In genomic region chr2:112960230-112960825, GRCh38 we compare ENCODE assay signal across 1 cellular context.
TF ChIP-seq lines count a peak whose summit lies in the region.

No MANE protein-coding gene starts in this region.

TF ChIP-seq in GM23338, 12 proteins besides CTCF, POLR2A, EP300 and RAD21 (continued from another document):
- TF ChIP-seq NANOG (IDR thresholded peaks at IDR 0.05; ENCODE audit: borderline replicate concordance) (no peak), ZNF331 (CRISPR knock-in tag; IDR thresholded peaks at IDR 0.05; ENCODE audit: low read depth) (no peak), CREB1 (CRISPR knock-in tag; IDR thresholded peaks at IDR 0.05; ENCODE audit: low read depth) (no peak), POLR2AphosphoS5 (IDR thresholded peaks at IDR 0.05; ENCODE audit: low read depth) (no peak), ZNF114 (CRISPR knock-in tag; IDR thresholded peaks at IDR 0.05) (no peak), JUNB (IDR thresholded peaks at IDR 0.05; ENCODE audit: unreplicated experiment) (no peak), REST (IDR thresholded peaks at IDR 0.05; ENCODE audit: unreplicated experiment) (no peak)
